ENCODE assay signal across 1 cellular context in genomic region chr10:33697016-33697415, GRCh38.
TF ChIP-seq lines count a peak whose summit lies in the region.

No MANE protein-coding gene starts in this region.

TF ChIP-seq in H1, 55 proteins besides CTCF, POLR2A, EP300 and RAD21 (continued from another document):
- TF ChIP-seq RFX5 (IDR thresholded peaks at IDR 0.05; ENCODE audit: borderline replicate concordance, low read depth, low read length) (no peak), NANOG (IDR thresholded peaks at IDR 0.05; ENCODE audit: insufficient read depth, low read depth, low read length, poor library complexity, severe bottlenecking) (no peak), CHD1 (IDR thresholded peaks at IDR 0.05; ENCODE audit: low read depth, low read length) (no peak), RXRA (IDR thresholded peaks at IDR 0.05; ENCODE audit: insufficient read depth, low read depth, low read length) (no peak), USF2 (IDR thresholded peaks at IDR 0.05; ENCODE audit: low read length) (no peak), ATF2 (IDR thresholded peaks at IDR 0.05; ENCODE audit: low read length) (no peak), TCF12 (IDR thresholded peaks at IDR 0.05; ENCODE audit: low read depth, low read length) (no peak), BRCA1 (IDR thresholded peaks at IDR 0.05; ENCODE audit: low read depth, low read length) (no peak), SP1 (IDR thresholded peaks at IDR 0.05; ENCODE audit: low read depth, low read length) (no peak), PHF8 (conservative IDR thresholded peaks at IDR 0.05; ENCODE audit: low read depth, low read length) (no peak), CHD7 (IDR thresholded peaks at IDR 0.05; ENCODE audit: insufficient replicate concordance, low read length) (no peak), JUN (IDR thresholded peaks at IDR 0.05; ENCODE audit: low read depth, low read length) (no peak)
